Comparison of ENCODE assay signal across 8 cellular contexts in genomic region chr16:19167710-19168172, GRCh38. TPM values are rescaled to one million over a fixed set of nuclear protein-coding genes. Genes with fewer than 3 reads are reported as not detected.
DNase-seq lines count a peak whose midpoint lies in the region; ATAC-seq and TF ChIP-seq lines count a peak whose summit lies in the region.

No MANE protein-coding gene starts in this region.

- H3K27me3 ChIP-seq in adrenal gland: peaks cover 9% of the 10 kb centered on the region
- peaks cover 0 to 26% (median 0%) of the 10 kb centered on the region in 3 donors for H3K27me3 ChIP-seq in psoas muscle (ENCODE audit: insufficient read depth in 3 of 3, low read length in 2 of 3)

- TF ChIP-seq POLR2A in adrenal gland (IDR thresholded peaks at IDR 0.05): no peak

- peak; percentile 82 for DNase-seq in ELF-1 (ENCODE audit: low read depth, low spot score)
- DNase-seq in NCI-H510A treated with DMSO at 0.1 percent for 48 hours (lab: John Stamatoyannopoulos, UW): peak; percentile 99
- peak; percentile 56 to 77 (median 65) for DNase-seq in adrenal gland
- peak; percentile 84 for DNase-seq in left ventricle myocardium superior
- peak; percentile 71 to 74 for DNase-seq in psoas muscle

- intact Hi-C loops in adrenal gland (cut with DNase I): loop anchor here in 1 of 2 donors (2.0 to 5.0 kb wide), 2 partner anchors 80 to 207 kb away; no protein-coding TSS in a partner anchor
- intact Hi-C loops in left ventricle myocardium superior (cut with micrococcal nuclease): no loop called here
- intact Hi-C loops in psoas muscle (cut with DNase I): loop anchor here in 1 of 2 donors (5.0 kb wide), 2 partner anchors 210 to 335 kb away; no protein-coding TSS in a partner anchor

- ATAC-seq in HG02759 (IDR thresholded peaks at IDR 0.05; ENCODE audit: unreplicated experiment) (peak; percentile 70), left ventricle myocardium superior (peak; percentile 95), psoas muscle (peak; percentile 79 to 92 (median 82)), GM21447 (IDR thresholded peaks at IDR 0.05; ENCODE audit: unreplicated experiment) (no peak), GM18858 (IDR thresholded peaks at IDR 0.05; ENCODE audit: unreplicated experiment) (no peak)

- TF ChIP-seq CTCF in adrenal gland (IDR thresholded peaks at IDR 0.05) (peak; percentile 11 to 84 (median 60)), psoas muscle (IDR thresholded peaks at IDR 0.05) (peak; percentile 67)

- 0 to 1% (median 1%) methylated on average over 23 to 45 of the region's 45 CpGs for WGBS in adrenal gland, 4 donors
- 0% methylated on average over 30 to 45 of the region's 45 CpGs for WGBS in psoas muscle, 3 donors

- no peaks in the 10 kb centered on the region for H3K36me3 ChIP-seq in adrenal gland (replicated peaks in 1 of 2)
- no peaks in the 10 kb centered on the region for H3K36me3 ChIP-seq in psoas muscle (ENCODE audit: insufficient read depth in 1 of 2, low read depth in 1 of 2)

- no peaks in the 10 kb centered on the region for H3K9me3 ChIP-seq in adrenal gland (replicated peaks in 1 of 3)
- H3K9me3 ChIP-seq in psoas muscle: no peaks in the 10 kb centered on the region

- H3K4me3 ChIP-seq in adrenal gland (peak overlapping the region in 2 of 4 donors; percentile 26 to 57), psoas muscle (peak overlapping the region; percentile 64)

- H3K27ac ChIP-seq in adrenal gland (peak overlapping the region in 1 of 5 donors; percentile 66), psoas muscle (no peak overlapping the region)

- H3K4me1 ChIP-seq in adrenal gland (replicated peaks in 1 of 2) (peaks cover 0 to 17% of the 10 kb centered on the region in 2 donors), psoas muscle (peaks cover 7% of the 10 kb centered on the region)

RNA-seq across cellular contexts. Expression of gene SYT17, which starts 0.3 kb away (rescaled TPM):
- total RNA-seq in adrenal gland (1 to 10 TPM; 1.1 to 6.5 (median 3.3) TPM), left ventricle myocardium superior (0.64 TPM), psoas muscle (under 1 TPM; 0.08 to 0.58 (median 0.45) TPM)
- polyA plus RNA-seq in adrenal gland (1 to 10 TPM; 2.4 to 4.0 (median 3.6) TPM), psoas muscle (under 1 TPM; 0.25 to 0.55 (median 0.30) TPM)

RNA-seq across cellular contexts. Expression of gene ITPRIPL2, which starts 54.0 kb away (rescaled TPM):
- total RNA-seq in adrenal gland (100 to 1,000 TPM in 1 of 8 donors, 10 to 100 TPM in 7; 42.7 to 121 (median 59.6) TPM), left ventricle myocardium superior (12.3 TPM), psoas muscle (10 to 100 TPM; 14.8 to 17.9 (median 17.0) TPM)
- polyA plus RNA-seq in adrenal gland (10 to 100 TPM in 1 of 3 donors, 1 to 10 TPM in 2; 7.7 to 15.5 (median 8.9) TPM), psoas muscle (1 to 10 TPM; 4.7 to 9.9 (median 8.2) TPM)

Comparison
In these comparisons a context has a peak if more than half of its experiments do, and no peak if none do; other contexts are left out.
1. ATAC-seq: peak in HG02759 (single experiment), left ventricle myocardium superior (single experiment) and psoas muscle (4 of 4); none in GM21447 (single experiment) and GM18858 (single experiment).
2. Peak in every context shown above with its lines, with median percentiles within 50 percentile points of each other: DNase-seq.